Comparison of ENCODE assay signal across 8 cellular contexts in the genomic region with DNA sequence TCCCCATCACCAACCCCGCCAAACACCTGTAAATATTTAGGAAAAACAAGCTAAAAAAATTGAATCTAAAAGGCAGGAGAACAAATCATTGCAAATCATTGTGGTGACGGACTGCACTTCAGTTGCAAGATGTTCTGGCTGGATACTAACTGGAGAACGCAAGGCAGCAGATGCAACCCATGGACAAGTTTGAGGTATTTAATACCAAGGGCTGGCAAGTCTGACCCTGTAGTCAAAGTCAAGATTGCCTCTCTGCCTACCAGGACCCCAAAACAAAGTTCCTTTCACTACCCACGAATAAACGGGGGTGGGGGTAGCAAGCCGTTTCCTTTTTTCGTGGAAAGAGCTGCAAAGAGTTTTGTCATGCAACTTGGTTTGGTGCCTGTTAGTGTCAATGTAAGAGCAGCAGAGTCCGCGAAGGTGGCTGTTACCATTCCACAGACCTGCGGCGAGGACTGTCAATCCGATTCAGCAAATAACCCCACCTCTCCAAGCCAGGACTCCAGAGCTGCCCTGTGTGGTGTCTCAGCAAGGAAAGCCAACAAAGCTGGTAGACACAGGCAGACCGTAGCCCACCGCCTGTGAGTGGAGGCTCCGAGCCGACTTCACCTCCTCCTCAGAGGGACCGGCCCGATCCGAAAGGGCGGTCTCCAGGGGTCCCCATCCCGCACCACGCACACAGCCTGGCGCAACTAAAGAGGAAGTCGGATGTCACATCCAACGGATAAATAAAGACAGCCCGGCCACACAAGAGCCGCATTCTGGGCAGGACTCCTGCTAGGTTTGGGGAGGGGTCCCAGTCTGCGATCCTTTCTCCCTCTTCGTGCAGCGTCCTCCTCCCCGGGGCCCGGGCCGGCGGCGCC. TPM values are rescaled to one million over a fixed set of nuclear protein-coding genes. Genes with fewer than 3 reads are reported as not detected.
DNase-seq lines count a peak whose midpoint lies in the region; ATAC-seq and TF ChIP-seq lines count a peak whose summit lies in the region.

No MANE protein-coding gene starts in this region.

- peak overlapping the region; percentile 98 for H2AFZ ChIP-seq in neural progenitor cell (replicated peaks)

- H3K9me3 Mint-ChIP-seq in neural progenitor cell (no peaks in the 10 kb centered on the region), type B pancreatic cell (no peaks in the 10 kb centered on the region)

- no peak overlapping the region for H3K27ac ChIP-seq in neural progenitor cell

- H3K27me3 ChIP-seq in neural progenitor cell = peaks cover 65% of the 10 kb centered on the region

- H3K4me1 Mint-ChIP-seq in neural progenitor cell = peaks cover 5% of the 10 kb centered on the region
- H3K4me1 Mint-ChIP-seq in type B pancreatic cell (ENCODE audit: unreplicated experiment) = peaks cover 23% of the 10 kb centered on the region

- TF ChIP-seq CTCF in fibroblast of the aortic adventitia (IDR thresholded peaks at IDR 0.05; ENCODE audit: insufficient read depth, low read length) (no peak), neural progenitor cell (IDR thresholded peaks at IDR 0.05) (no peak), type B pancreatic cell (conservative IDR thresholded peaks at IDR 0.05) (no peak)

- H3K27me3 Mint-ChIP-seq in neural progenitor cell (ENCODE audit: insufficient read depth, low read depth) (peaks cover 15% of the 10 kb centered on the region), type B pancreatic cell (peaks cover 49% of the 10 kb centered on the region)

- H3K79me2 ChIP-seq in neural progenitor cell (ENCODE audit: low read depth) = no peaks in the 10 kb centered on the region

- H3K27ac Mint-ChIP-seq in neural progenitor cell (peak overlapping the region; percentile 74), type B pancreatic cell (peak overlapping the region; percentile 56)

- peaks cover 6% of the 10 kb centered on the region for H3K4me1 ChIP-seq in neural progenitor cell

- peak overlapping the region; percentile 94 for H3K4me3 Mint-ChIP-seq in neural progenitor cell
- peak overlapping the region; percentile 91 for H3K4me3 Mint-ChIP-seq in type B pancreatic cell

- H3K4me3 ChIP-seq in fibroblast of the aortic adventitia (ENCODE audit: low read depth, low read length) (peak overlapping the region; percentile 80), neural progenitor cell (peak overlapping the region; percentile 69)

- peak overlapping the region; percentile 97 for H3K4me2 ChIP-seq in neural progenitor cell

- H3K9me3 ChIP-seq in neural progenitor cell (ENCODE audit: low read depth) = no peaks in the 10 kb centered on the region

- peaks cover 20% of the 10 kb centered on the region for H3F3A ChIP-seq in neural progenitor cell (ENCODE audit: low read depth)

- H4K20me1 ChIP-seq in neural progenitor cell (ENCODE audit: low read depth) = no peaks in the 10 kb centered on the region

- H3K36me3 Mint-ChIP-seq in neural progenitor cell = no peaks in the 10 kb centered on the region
- no peaks in the 10 kb centered on the region for H3K36me3 Mint-ChIP-seq in type B pancreatic cell

- H3K9ac ChIP-seq in neural progenitor cell = no peak overlapping the region

- peak; percentile 49 to 74 for DNase-seq in NOMO-1 (lab: John Stamatoyannopoulos, UW; ENCODE audit: unreplicated experiment in 2 of 2)
- no peak for DNase-seq in NOMO-1 treated with dmso at 0.1 percent for 144 hours (lab: John Stamatoyannopoulos, UW; ENCODE audit: unreplicated experiment)
- peak; percentile 46 for DNase-seq in NCI-H1694 treated with DMSO at 0.1 percent for 48 hours (lab: John Stamatoyannopoulos, UW)
- DNase-seq in activated T-helper 1 cell treated with anti-CD3 and anti-CD28 coated beads, Interleukin-2, amount 50 U/mL, for 16 hours (ENCODE audit: low read depth in 1 of 2, low spot score in 1 of 2) = peak; percentile 16 to 29
- DNase-seq in fibroblast of the aortic adventitia (ENCODE audit: low read depth) = no peak
- DNase-seq in neural progenitor cell (ENCODE audit: low spot score) = peak; percentile 66
- DNase-seq in type B pancreatic cell (ENCODE audit: extremely low spot score, unreplicated experiment) = no peak

- H3K36me3 ChIP-seq in neural progenitor cell = no peaks in the 10 kb centered on the region

- no peak for ATAC-seq in HG03108 (IDR thresholded peaks at IDR 0.05; ENCODE audit: unreplicated experiment)

RNA-seq across cellular contexts. Expression of a gene that starts 1.0 kb away (rescaled TPM):
- total RNA-seq in fibroblast of the aortic adventitia (ENCODE audit: low replicate concordance) (2.5 and 29.2 TPM in 2 replicates), neural progenitor cell (ENCODE audit: low replicate concordance) (2.5 and 3.4 TPM in 2 replicates), type B pancreatic cell (ENCODE audit: low replicate concordance) (3.1 and 14.2 TPM in 2 replicates)

Comparison
In these comparisons a context has a peak if more than half of its experiments do, and no peak if none do; other contexts are left out.
1. DNase-seq: peak in NOMO-1 (2 of 2), NCI-H1694 treated with DMSO at 0.1 percent for 48 hours (single experiment), activated T-helper 1 cell treated with anti-CD3 and anti-CD28 coated beads, Interleukin-2, amount 50 U/mL, for 16 hours (2 of 2) and neural progenitor cell (single experiment); none in NOMO-1 treated with dmso at 0.1 percent for 144 hours (single experiment), fibroblast of the aortic adventitia (single experiment) and type B pancreatic cell (single experiment).